Comparison of ENCODE assay signal across 12 cellular contexts in the genomic region with DNA sequence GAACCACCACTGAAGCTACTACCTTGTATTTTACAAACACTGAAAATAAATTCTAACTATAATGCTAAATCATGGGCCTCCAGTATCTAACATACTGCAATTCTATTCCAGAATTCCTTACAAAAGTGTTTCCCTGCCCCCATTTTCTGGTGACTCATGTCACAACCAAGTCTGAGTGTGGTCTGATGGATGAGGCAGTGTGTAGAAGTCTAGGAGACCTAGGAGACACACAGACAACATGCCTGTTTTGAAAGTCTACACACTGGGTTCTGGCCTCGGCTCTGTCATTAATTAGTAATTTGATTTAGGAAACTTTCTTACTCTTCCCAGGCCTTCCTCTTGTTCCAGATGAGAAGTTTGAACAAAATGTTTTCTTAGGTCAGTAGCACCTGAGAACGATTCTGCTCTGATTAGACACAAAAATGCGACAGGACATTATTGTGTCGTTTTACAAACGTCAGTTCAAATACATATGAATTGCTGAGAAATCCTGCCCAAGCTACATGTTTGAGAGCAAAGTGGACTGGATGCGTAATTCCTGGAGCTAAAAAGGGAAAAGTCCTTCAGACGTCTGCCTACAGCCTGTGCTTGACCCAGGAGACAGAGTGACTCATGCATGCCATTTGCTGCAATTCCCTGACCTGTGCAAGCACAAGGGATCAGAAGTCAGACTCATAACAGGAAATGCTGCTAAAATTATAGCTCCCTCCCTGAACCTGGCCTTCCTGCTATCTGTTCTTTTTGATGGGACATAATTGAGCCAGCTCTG.
DNase-seq lines count a peak whose midpoint lies in the region; ATAC-seq lines count a peak whose summit lies in the region.
"Had no signal": no experiment of that assay in that cellular context is flagged by ENCODE, and none has a peak within 500 bp of the region (broad histone marks: within the 10 kb centered on the region; RNA-seq: fewer than 3 reads in every experiment).

No MANE protein-coding gene starts in this region.

- H3K27me3 Mint-ChIP-seq in effector memory CD8-positive, alpha-beta T cell, result no peaks in the 10 kb centered on the region
- H3K27me3 Mint-ChIP-seq: activated naive CD8-positive, alpha-beta T cell treated with anti-CD3 and anti-CD28 coated beads, Interleukin-2, amount 50 U/mL, for 24 hours had no signal

- DNase-seq in GM23248, result peak; percentile 58
- peak; percentile 20 for DNase-seq in SW480 (ENCODE audit: low spot score)
- peak; percentile 44 for DNase-seq in hepatic stellate cell (ENCODE audit: low spot score)
- peak; percentile 83 for DNase-seq in renal cortical epithelial cell (ENCODE audit: low read depth)
- no peak for DNase-seq in effector CD4-positive, alpha-beta T cell
- no peak for DNase-seq in cerebellar cortex (ENCODE audit: low spot score)
- no peak for DNase-seq in effector memory CD8-positive, alpha-beta T cell
- DNase-seq: activated CD8-positive, alpha-beta memory T cell treated with anti-CD3 and anti-CD28 coated beads for 24 hours; activated naive CD8-positive, alpha-beta T cell treated with anti-CD3 and anti-CD28 coated beads, Interleukin-2, amount 50 U/mL, for 24 hours; nucleus accumbens had no signal

- WGBS in GM23248 (ENCODE audit: low coverage in 1 of 2, low lambda C conversion rate in 2 of 2, missing lambda C conversion rate in 2 of 2), 2 experiments, result 11 to 12% methylated on average over 7 of the region's 7 CpGs

- H3K4me3 ChIP-seq in GM23248, result no peak overlapping the region; the same call in 1 of the 2 replicates

- in situ Hi-C loops in GM23248 (cut with MboI), result no loop called here

- peak overlapping the region; percentile 32 for H3K4me2 ChIP-seq in GM23248 (ENCODE audit: unreplicated experiment)

- H3K9me2 ChIP-seq in GM23248 (ENCODE audit: insufficient read depth), result no peaks in the 10 kb centered on the region

- no peaks in the 10 kb centered on the region for H3K27me3 ChIP-seq in GM23248 (replicated peaks; ENCODE audit: insufficient read depth)

- H3K4me1 ChIP-seq in GM23248 (ENCODE audit: insufficient read depth), result peaks cover 13% of the 10 kb centered on the region; the same call in 1 of the 2 replicates

- peak overlapping the region; percentile 35; the same call in 1 of the 2 replicates for H3K9ac ChIP-seq in GM23248

- peak overlapping the region; percentile 66 for H3K27ac ChIP-seq in GM23248
- H3K27ac ChIP-seq: C4-2B had no signal

- H3F3A ChIP-seq in GM23248 (ENCODE audit: insufficient read depth), result no peaks in the 10 kb centered on the region

- no peaks in the 10 kb centered on the region for H3K36me3 ChIP-seq in GM23248 (ENCODE audit: low read depth)

- no peak overlapping the region for H3K4me3 Mint-ChIP-seq in effector memory CD8-positive, alpha-beta T cell
- H3K4me3 Mint-ChIP-seq: activated naive CD8-positive, alpha-beta T cell treated with anti-CD3 and anti-CD28 coated beads, Interleukin-2, amount 50 U/mL, for 24 hours had no signal

- no peak overlapping the region for H3K27ac Mint-ChIP-seq in effector memory CD8-positive, alpha-beta T cell
- H3K27ac Mint-ChIP-seq: activated naive CD8-positive, alpha-beta T cell treated with anti-CD3 and anti-CD28 coated beads, Interleukin-2, amount 50 U/mL, for 24 hours had no signal

- peaks cover 3% of the 10 kb centered on the region for H3K9me3 ChIP-seq in GM23248 (ENCODE audit: low read depth)

- H3K79me2 ChIP-seq in GM23248 (ENCODE audit: insufficient read depth), result no peaks in the 10 kb centered on the region

- ATAC-seq in effector memory CD8-positive, alpha-beta T cell (replicated peaks), result no peak
- no peak for ATAC-seq in HG03108 (IDR thresholded peaks at IDR 0.05; ENCODE audit: unreplicated experiment)
- ATAC-seq: activated naive CD8-positive, alpha-beta T cell treated with anti-CD3 and anti-CD28 coated beads, Interleukin-2, amount 50 U/mL, for 24 hours had no signal

- H2AFZ ChIP-seq in GM23248, result no peak overlapping the region

- H4K20me1 ChIP-seq in GM23248 (ENCODE audit: insufficient read depth), result no peaks in the 10 kb centered on the region

- H3K36me3 Mint-ChIP-seq in effector memory CD8-positive, alpha-beta T cell (ENCODE audit: insufficient read depth), result no peaks in the 10 kb centered on the region

- peaks cover 18 to 30% of the 10 kb centered on the region in 2 donors for H3K9me3 Mint-ChIP-seq in effector memory CD8-positive, alpha-beta T cell

- H3K4me1 Mint-ChIP-seq in effector memory CD8-positive, alpha-beta T cell (ENCODE audit: low read depth in 2 of 2), result no peaks in the 10 kb centered on the region
- H3K4me1 Mint-ChIP-seq: activated naive CD8-positive, alpha-beta T cell treated with anti-CD3 and anti-CD28 coated beads, Interleukin-2, amount 50 U/mL, for 24 hours had no signal

Comparison
In these comparisons a context has a peak if more than half of its experiments do, and no peak if none do; other contexts are left out.
1. DNase-seq: peak in GM23248 (single experiment), SW480 (single experiment), hepatic stellate cell (single experiment) and renal cortical epithelial cell (single experiment); none in effector CD4-positive, alpha-beta T cell (single experiment), cerebellar cortex (single experiment) and effector memory CD8-positive, alpha-beta T cell (0 of 3).